ENCODE assay signal across 8 cellular contexts in genomic region chr19:3544742-3545668, GRCh38. TPM values are rescaled to one million over a fixed set of nuclear protein-coding genes. Genes with fewer than 3 reads are reported as not detected.
DNase-seq lines count a peak whose midpoint lies in the region; ATAC-seq, FAIRE-seq and TF ChIP-seq lines count a peak whose summit lies in the region.

No MANE protein-coding gene starts in this region.

- TF ChIP-seq CTCF in keratinocyte (optimal IDR thresholded peaks at IDR 0.05 in 1 of 3, IDR thresholded peaks at IDR 0.05 in 1 of 3, conservative IDR thresholded peaks at IDR 0.05 in 1 of 3; ENCODE audit: extremely low read depth in 1 of 3, insufficient read depth in 2 of 3, low read length in 3 of 3), result peak; percentile 85 to 99 (median 90)

- no peak overlapping the region for H2AFZ ChIP-seq in keratinocyte (ENCODE audit: control insufficient read depth, low read length)

- H3K9me3 ChIP-seq in keratinocyte (ENCODE audit: control insufficient read depth, low read depth, low read length), result no peaks in the 10 kb centered on the region

- H3K4me2 ChIP-seq in keratinocyte (ENCODE audit: control insufficient read depth, extremely low read depth, insufficient read depth, low read depth, low read length), result peak overlapping the region; percentile 30

- peaks cover 4% of the 10 kb centered on the region for H4K20me1 ChIP-seq in keratinocyte (ENCODE audit: control insufficient read depth, extremely low read depth, insufficient read depth, low read length)

- in situ Hi-C loops in T47D (cut with HindIII; ENCODE audit: low pct_unique_long_range_greater_than_20kb, low sequenced_read_pairs), result no loop called here

- H3K4me3 ChIP-seq in keratinocyte (ENCODE audit: control insufficient read depth in 2 of 3, extremely low read depth in 1 of 3, insufficient read depth in 2 of 3, low read depth in 1 of 3, low read length in 3 of 3), result no peak overlapping the region

- H3K27ac ChIP-seq in keratinocyte (ENCODE audit: control insufficient read depth, insufficient read depth, low read length), result no peak overlapping the region

- no peaks in the 10 kb centered on the region for H3K27me3 ChIP-seq in keratinocyte (ENCODE audit: control insufficient read depth, extremely low read depth, insufficient read depth, low read length)

- DNase-seq in DMS53 treated with DMSO at 0.1 percent for 48 hours (lab: John Stamatoyannopoulos, UW; ENCODE audit: unreplicated experiment), result peak; percentile 21
- DNase-seq in LHCN-M2 (ENCODE audit: low read depth), result peak; percentile 49
- peak; percentile 56 for DNase-seq in activated CD4-positive, CD25-positive, alpha-beta regulatory T cell treated with anti-CD3 and anti-CD28 coated beads, Interleukin-2, amount 50 U/mL, for 16 hours (ENCODE audit: low read depth, low spot score)
- peak; percentile 62 to 78 for DNase-seq in T47D (ENCODE audit: low read depth in 1 of 2, low spot score in 1 of 2)
- peak; percentile 67 for DNase-seq in keratinocyte (ENCODE audit: low read depth, low spot score)
- peak; percentile 63 to 83 (median 68) for DNase-seq in stimulated activated CD4-positive, alpha-beta T cell treated with anti-CD3 and anti-CD28 coated beads, Interleukin-1b, Interleukin-23, amount 100 ng/mL, for 24 hours (ENCODE audit: low read depth in 4 of 4, low spot score in 1 of 4)
- DNase-seq in NCI-H1436 treated with DMSO at 0.1 percent for 48 hours (lab: John Stamatoyannopoulos, UW), result no peak

- no peaks in the 10 kb centered on the region for H3K9me1 ChIP-seq in keratinocyte (ENCODE audit: control insufficient read depth, extremely low read depth, insufficient read depth, low read length)

- peaks cover 9% of the 10 kb centered on the region for H3K4me1 ChIP-seq in keratinocyte (ENCODE audit: control insufficient read depth, extremely low read depth, insufficient read depth, low read length)

- H3K9ac ChIP-seq in keratinocyte (ENCODE audit: control insufficient read depth, extremely low read depth, insufficient read depth, low read length), result no peak overlapping the region

- no peak for ATAC-seq in GM18498 (IDR thresholded peaks at IDR 0.05; ENCODE audit: unreplicated experiment)

- dilution Hi-C loops in keratinocyte (cut with MboI; ENCODE audit: extremely low pct_ligation_motif_present, low sequenced_read_pairs), result no loop called here

- peaks cover 9 to 19% of the 10 kb centered on the region in 2 experiments for H3K36me3 ChIP-seq in keratinocyte (ENCODE audit: control insufficient read depth in 2 of 2, extremely low read depth in 1 of 2, insufficient read depth in 2 of 2, low read length in 2 of 2)

- H3K79me2 ChIP-seq in keratinocyte (ENCODE audit: control insufficient read depth, insufficient read depth, low read length), result no peaks in the 10 kb centered on the region

- FAIRE-seq in keratinocyte (lab: Jason Lieb, UNC), result peak; percentile 56

RNA-seq across cellular contexts. Expression of gene TEKTIP1, which starts 6.0 kb away (rescaled TPM):
- total RNA-seq in LHCN-M2 (2014; rRNA removed), result not detected in 2 replicates
- polyA plus RNA-seq in LHCN-M2 (2012), result 1.1 TPM
- not detected in 3 replicates for polyA plus RNA-seq in keratinocyte
- not detected for polyA plus RNA-seq in keratinocyte (2011; ENCODE audit: low read depth)
- polyA plus RNA-seq in keratinocyte (2011; cell fraction: cytosol; rRNA removed), result not detected in 2 replicates
- not detected in 2 replicates for polyA plus RNA-seq in keratinocyte (2011; cell fraction: nucleus; rRNA removed)
- polyA plus RNA-seq in keratinocyte (2012; ENCODE audit: low replicate concordance), result 0.50 TPM in 1 of 2 replicates, not detected in the other
- not detected in 3 replicates for polyA minus RNA-seq in keratinocyte
- not detected for polyA minus RNA-seq in keratinocyte (2011; cell fraction: cytosol; rRNA and poly(A)+ RNA removed)
- polyA minus RNA-seq in keratinocyte (2011; cell fraction: nucleus; rRNA and poly(A)+ RNA removed), result not detected in 2 replicates

RNA-seq across cellular contexts. Expression of gene MFSD12, which starts 12.4 kb away (rescaled TPM):
- 115 and 145 TPM in 2 replicates for total RNA-seq in LHCN-M2 (2014; rRNA removed)
- polyA plus RNA-seq in LHCN-M2 (2012), result 60.6 TPM
- 30.0 to 44.7 TPM (median 34.8 TPM) in 3 replicates for polyA plus RNA-seq in keratinocyte
- 9.7 TPM for polyA plus RNA-seq in keratinocyte (2011; ENCODE audit: low read depth)
- polyA plus RNA-seq in keratinocyte (2011; cell fraction: cytosol; rRNA removed), result 18.7 and 42.2 TPM in 2 replicates
- 81.3 and 102 TPM in 2 replicates for polyA plus RNA-seq in keratinocyte (2011; cell fraction: nucleus; rRNA removed)
- 28.1 and 52.7 TPM in 2 replicates for polyA plus RNA-seq in keratinocyte (2012; ENCODE audit: low replicate concordance)
- polyA minus RNA-seq in keratinocyte, result 33.1 to 91.2 TPM (median 48.2 TPM) in 3 replicates
- polyA minus RNA-seq in keratinocyte (2011; cell fraction: cytosol; rRNA and poly(A)+ RNA removed), result 81.5 TPM
- 75.0 and 76.5 TPM in 2 replicates for polyA minus RNA-seq in keratinocyte (2011; cell fraction: nucleus; rRNA and poly(A)+ RNA removed)

RNA-seq across cellular contexts. Expression of gene HMG20B, which starts 27.7 kb away (rescaled TPM):
- 127 and 135 TPM in 2 replicates for total RNA-seq in LHCN-M2 (2014; rRNA removed)
- 84.5 TPM for polyA plus RNA-seq in LHCN-M2 (2012)
- polyA plus RNA-seq in keratinocyte, result 27.9 to 38.3 TPM (median 27.9 TPM) in 3 replicates
- polyA plus RNA-seq in keratinocyte (2011; ENCODE audit: low read depth), result 87.5 TPM
- 15.2 and 37.3 TPM in 2 replicates for polyA plus RNA-seq in keratinocyte (2011; cell fraction: cytosol; rRNA removed)
- polyA plus RNA-seq in keratinocyte (2011; cell fraction: nucleus; rRNA removed), result 39.3 and 57.3 TPM in 2 replicates
- 30.6 and 44.6 TPM in 2 replicates for polyA plus RNA-seq in keratinocyte (2012; ENCODE audit: low replicate concordance)
- 6.5 to 17.1 TPM (median 7.6 TPM) in 3 replicates for polyA minus RNA-seq in keratinocyte
- 54.1 TPM for polyA minus RNA-seq in keratinocyte (2011; cell fraction: cytosol; rRNA and poly(A)+ RNA removed)
- 14.0 and 17.2 TPM in 2 replicates for polyA minus RNA-seq in keratinocyte (2011; cell fraction: nucleus; rRNA and poly(A)+ RNA removed)

RNA-seq across cellular contexts. Expression of gene FZR1, which starts 38.9 kb away (rescaled TPM):
- total RNA-seq in LHCN-M2 (2014; rRNA removed), result 56.5 and 60.1 TPM in 2 replicates
- 40.4 TPM for polyA plus RNA-seq in LHCN-M2 (2012)
- 23.3 to 28.1 TPM (median 26.3 TPM) in 3 replicates for polyA plus RNA-seq in keratinocyte
- 24.9 TPM for polyA plus RNA-seq in keratinocyte (2011; ENCODE audit: low read depth)
- polyA plus RNA-seq in keratinocyte (2011; cell fraction: cytosol; rRNA removed), result 12.2 and 22.5 TPM in 2 replicates
- 39.2 and 53.9 TPM in 2 replicates for polyA plus RNA-seq in keratinocyte (2011; cell fraction: nucleus; rRNA removed)
- polyA plus RNA-seq in keratinocyte (2012; ENCODE audit: low replicate concordance), result 30.7 and 36.9 TPM in 2 replicates
- polyA minus RNA-seq in keratinocyte, result 21.9 to 83.9 TPM (median 27.4 TPM) in 3 replicates
- polyA minus RNA-seq in keratinocyte (2011; cell fraction: cytosol; rRNA and poly(A)+ RNA removed), result 39.9 TPM
- 32.5 and 42.2 TPM in 2 replicates for polyA minus RNA-seq in keratinocyte (2011; cell fraction: nucleus; rRNA and poly(A)+ RNA removed)

RNA-seq across cellular contexts. Expression of gene GIPC3, which starts 40.3 kb away (rescaled TPM):
- total RNA-seq in LHCN-M2 (2014; rRNA removed), result 0.06 and 0.17 TPM in 2 replicates
- 0.23 TPM for polyA plus RNA-seq in LHCN-M2 (2012)
- not detected in 3 replicates for polyA plus RNA-seq in keratinocyte
- polyA plus RNA-seq in keratinocyte (2011; ENCODE audit: low read depth), result not detected
- polyA plus RNA-seq in keratinocyte (2011; cell fraction: cytosol; rRNA removed), result not detected in 2 replicates
- not detected in 2 replicates for polyA plus RNA-seq in keratinocyte (2011; cell fraction: nucleus; rRNA removed)
- polyA plus RNA-seq in keratinocyte (2012; ENCODE audit: low replicate concordance), result not detected in 2 replicates
- polyA minus RNA-seq in keratinocyte, result not detected in 3 replicates
- polyA minus RNA-seq in keratinocyte (2011; cell fraction: cytosol; rRNA and poly(A)+ RNA removed), result not detected
- not detected in 2 replicates for polyA minus RNA-seq in keratinocyte (2011; cell fraction: nucleus; rRNA and poly(A)+ RNA removed)
